ENCODE assay signal across 1 cellular context in genomic region chr9:7542648-7543165, GRCh38.
TF ChIP-seq lines count a peak whose summit lies in the region.

No MANE protein-coding gene starts in this region.

TF ChIP-seq in WTC11, 78 proteins besides CTCF, POLR2A, EP300 and RAD21 (continued from another document):
- TF ChIP-seq MLX (CRISPR knock-in tag; IDR thresholded peaks at IDR 0.05) = no peak
- no peak for TF ChIP-seq EMX1 (CRISPR knock-in tag; IDR thresholded peaks at IDR 0.05)
- no peak for TF ChIP-seq ZNF219 (CRISPR knock-in tag; IDR thresholded peaks at IDR 0.05; ENCODE audit: borderline replicate concordance)
- TF ChIP-seq ERG (CRISPR knock-in tag; IDR thresholded peaks at IDR 0.05) = no peak
- TF ChIP-seq ATF1 (CRISPR knock-in tag; IDR thresholded peaks at IDR 0.05) = no peak
- TF ChIP-seq NR3C1 (CRISPR knock-in tag; conservative IDR thresholded peaks at IDR 0.05; ENCODE audit: low read depth) = no peak
- no peak for TF ChIP-seq CREB1 (CRISPR knock-in tag; IDR thresholded peaks at IDR 0.05)
- TF ChIP-seq ZNF232 (CRISPR knock-in tag; IDR thresholded peaks at IDR 0.05) = no peak
